Comparison of ENCODE assay signal across 29 cellular contexts in genomic region chr2:187118331-187119099, GRCh38.
"Had no signal": no experiment of that assay in that cellular context is flagged by ENCODE, and none has a peak within 500 bp of the region (broad histone marks: within the 10 kb centered on the region; RNA-seq: fewer than 3 reads in every experiment).

No MANE protein-coding gene starts in this region.

- H3K27ac Mint-ChIP-seq: activated CD4-positive, alpha-beta T cell treated with anti-CD3 and anti-CD28 coated beads for 36 hours; activated naive CD8-positive, alpha-beta T cell treated with anti-CD3 and anti-CD28 coated beads for 36 hours; activated T-cell treated with anti-CD3 and anti-CD28 coated beads, Interleukin-2, amount 50 U/mL, for 72 hours; effector memory CD8-positive, alpha-beta T cell; immature natural killer cell; naive B cell; nephron progenitor cell had no signal

- H3K36me3 Mint-ChIP-seq: activated naive CD8-positive, alpha-beta T cell treated with anti-CD3 and anti-CD28 coated beads for 36 hours; immature natural killer cell; naive B cell had no signal

- H3K27ac ChIP-seq: adrenal gland, body of pancreas, dorsolateral prefrontal cortex, heart left ventricle, parathyroid adenoma, right atrium auricular region, transverse colon had no signal

- H3K79me2 ChIP-seq: parathyroid adenoma had no signal

- H3K36me3 ChIP-seq: adrenal gland, heart left ventricle, right atrium auricular region, transverse colon had no signal

- H3K9ac ChIP-seq: parathyroid adenoma had no signal

- ATAC-seq: activated CD4-positive, alpha-beta T cell treated with anti-CD3 and anti-CD28 coated beads for 36 hours; activated T-cell treated with anti-CD3 and anti-CD28 coated beads, Interleukin-2, amount 50 U/mL, for 72 hours; body of pancreas; effector memory CD8-positive, alpha-beta T cell; heart left ventricle; left lobe of liver had no signal

- FAIRE-seq: colon, kidney had no signal

- H3K27me3 Mint-ChIP-seq: activated CD4-positive, alpha-beta T cell treated with anti-CD3 and anti-CD28 coated beads for 36 hours; activated naive CD8-positive, alpha-beta T cell treated with anti-CD3 and anti-CD28 coated beads for 36 hours; effector memory CD8-positive, alpha-beta T cell; naive B cell had no signal

- H3K27me3 ChIP-seq: adrenal gland, body of pancreas, dorsolateral prefrontal cortex, heart left ventricle, right atrium auricular region, transverse colon had no signal

- DNase-seq: activated CD4-positive, alpha-beta T cell treated with anti-CD3 and anti-CD28 coated beads for 36 hours; activated CD4-positive, alpha-beta T cell treated with anti-CD3 and anti-CD28 coated beads, Interleukin-2, amount 50 U/mL, for 4 hours; activated CD4-positive, CD25-positive, alpha-beta regulatory T cell; activated effector memory CD4-positive, alpha-beta T cell treated with Interleukin-2 at 50 U/mL for 16 hours; activated naive CD4-positive, alpha-beta T cell treated with Interleukin-2 at 50 U/mL for 16 hours; activated naive CD8-positive, alpha-beta T cell treated with anti-CD3 and anti-CD28 coated beads for 36 hours; activated T-cell treated with anti-CD3 and anti-CD28 coated beads for 4 hours; activated T-cell treated with anti-CD3 and anti-CD28 coated beads, Interleukin-2, amount 50 U/mL, for 72 hours; adrenal gland; aorta; body of pancreas; dorsolateral prefrontal cortex; effector memory CD8-positive, alpha-beta T cell; foreskin fibroblast; heart left ventricle; immature natural killer cell; kidney; naive B cell; nephron progenitor cell; occipital lobe; stimulated activated CD4-positive, alpha-beta T cell treated with anti-CD3 and anti-CD28 coated beads, Interleukin-2, amount 100 ng/mL, for 48 hours; stimulated activated naive CD4-positive, alpha-beta T cell treated with Interleukin-2 at 50 U/mL for 16 hours; T-helper 1 cell; transverse colon had no signal

- H3K4me1 ChIP-seq: adrenal gland, body of pancreas, parathyroid adenoma, right atrium auricular region, transverse colon had no signal

- H3K4me3 ChIP-seq: adrenal gland, body of pancreas, dorsolateral prefrontal cortex, heart left ventricle, lung, right atrium auricular region, transverse colon had no signal

- H3K9me3 ChIP-seq: adrenal gland, body of pancreas, heart left ventricle, right atrium auricular region, transverse colon had no signal

- H3K9me3 Mint-ChIP-seq: nephron progenitor cell had no signal

- H3K4me3 Mint-ChIP-seq: activated CD4-positive, alpha-beta T cell treated with anti-CD3 and anti-CD28 coated beads for 36 hours; activated naive CD8-positive, alpha-beta T cell treated with anti-CD3 and anti-CD28 coated beads for 36 hours; activated T-cell treated with anti-CD3 and anti-CD28 coated beads, Interleukin-2, amount 50 U/mL, for 72 hours; effector memory CD8-positive, alpha-beta T cell; immature natural killer cell; naive B cell; nephron progenitor cell had no signal

- H3K4me1 Mint-ChIP-seq: activated CD4-positive, alpha-beta T cell treated with anti-CD3 and anti-CD28 coated beads for 36 hours; activated naive CD8-positive, alpha-beta T cell treated with anti-CD3 and anti-CD28 coated beads for 36 hours; immature natural killer cell; naive B cell; nephron progenitor cell had no signal

- H2AFZ ChIP-seq: parathyroid adenoma had no signal
